26 cellular contexts compared by ENCODE assay signal in the genomic region with DNA sequence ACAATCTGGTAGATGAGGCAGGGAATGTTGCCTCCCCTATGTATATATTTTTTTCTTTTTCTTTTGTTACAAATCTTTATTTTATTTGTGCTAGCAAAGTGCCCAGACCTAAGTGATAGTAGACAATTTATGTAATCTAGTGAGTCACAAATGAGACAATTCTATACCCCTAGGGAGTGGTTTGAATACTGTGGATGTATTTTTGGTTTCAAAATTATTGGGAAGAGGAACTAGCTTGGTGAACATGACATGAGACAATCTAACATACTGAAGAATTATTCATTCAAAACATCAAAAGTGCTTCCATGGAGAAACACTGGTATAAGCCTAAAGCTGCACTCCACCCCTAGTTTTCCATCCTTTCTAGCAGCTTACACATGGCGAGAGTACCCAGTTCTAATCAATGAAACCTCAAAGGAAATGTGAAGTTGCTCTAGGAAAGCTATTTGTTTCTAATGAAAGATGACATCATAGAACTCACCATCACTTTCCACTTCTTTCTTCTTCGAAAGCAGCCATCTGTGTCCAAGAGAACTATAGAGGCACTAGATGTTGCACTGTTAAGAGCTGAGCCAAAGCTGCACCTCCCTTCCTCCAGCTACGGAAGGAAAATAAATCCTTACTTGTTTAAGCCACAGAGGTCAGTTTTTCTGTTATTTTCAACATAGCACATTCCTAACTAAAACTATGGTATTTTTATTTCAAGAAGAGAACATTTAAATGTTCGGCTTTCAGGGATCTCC.
DNase-seq lines count a peak whose midpoint lies in the region; ATAC-seq and TF ChIP-seq lines count a peak whose summit lies in the region.
"Had no signal": no experiment of that assay in that cellular context is flagged by ENCODE, and none has a peak within 500 bp of the region (broad histone marks: within the 10 kb centered on the region; RNA-seq: fewer than 3 reads in every experiment).

No MANE protein-coding gene starts in this region.

- no peaks in the 10 kb centered on the region for H3K9me3 Mint-ChIP-seq in HFFc6
- H3K9me3 Mint-ChIP-seq: CD8-positive, alpha-beta T cell had no signal

- peak overlapping the region; percentile 14; the same call in 1 of the 2 replicates for H3K4me3 ChIP-seq in ACC112 (ENCODE audit: low read depth, low read length)
- H3K4me3 ChIP-seq: left ventricle myocardium inferior, mucosa of descending colon, PC-9, SK-N-MC, testis had no signal

- no peaks in the 10 kb centered on the region for H3K36me3 ChIP-seq in ACC112 (ENCODE audit: insufficient read depth, low read length)
- H3K36me3 ChIP-seq: left ventricle myocardium inferior, neutrophil had no signal

- H3K27ac ChIP-seq in ACC112 (ENCODE audit: low read depth, low read length) = peak overlapping the region; percentile 97
- H3K27ac ChIP-seq: left ventricle myocardium inferior, neutrophil, PC-9, SK-N-MC, testis had no signal

- H2AFZ ChIP-seq in ACC112 (ENCODE audit: low read length, unreplicated experiment) = peak overlapping the region; percentile 16
- H2AFZ ChIP-seq: PC-9 had no signal

- TF ChIP-seq CTCF in HFFc6 (IDR thresholded peaks at IDR 0.05) = no peak

- DNase-seq in HFFc6 (no peak), amniotic epithelial cell (ENCODE audit: low read depth) (peak; percentile 71), iris pigment epithelial cell (ENCODE audit: low read depth) (peak; percentile 49), GM19240 (ENCODE audit: insufficient read length, low spot score) (no peak)
- no peak for DNase-seq in effector CD4-positive, alpha-beta T cell
- DNase-seq: activated CD4-positive, alpha-beta T cell treated with anti-CD3 and anti-CD28 coated beads for 1 hour; CD8-positive, alpha-beta T cell; DMS53; erythroblast; head of caudate nucleus; left ventricle myocardium inferior; mucosa of descending colon; NCI-H1092; NCI-H2029 treated with DMSO at 0.1 percent for 48 hours; NCI-H510A treated with DMSO at 0.1 percent for 48 hours; PC-9; retina; stimulated activated CD4-positive, alpha-beta T cell treated with anti-CD3 and anti-CD28 coated beads, Interleukin-15, amount 100 ng/mL, for 24 hours; T1000; testis had no signal

- peaks cover 54% of the 10 kb centered on the region for H3K4me1 Mint-ChIP-seq in HFFc6 (ENCODE audit: low read depth)

- H3K27me3 Mint-ChIP-seq in HFFc6 (ENCODE audit: insufficient read depth) = no peaks in the 10 kb centered on the region
- H3K27me3 Mint-ChIP-seq: brain had no signal

- H3K79me2 ChIP-seq in ACC112 (ENCODE audit: control insufficient read depth, insufficient read depth, low read length, unreplicated experiment) = no peaks in the 10 kb centered on the region

- H3K4me3 Mint-ChIP-seq in HFFc6 = peak overlapping the region; percentile 31
- H3K4me3 Mint-ChIP-seq: brain; CD8-positive, alpha-beta T cell had no signal

- ATAC-seq in GM18520 (IDR thresholded peaks at IDR 0.05; ENCODE audit: unreplicated experiment) (no peak), HG03521 (IDR thresholded peaks at IDR 0.05; ENCODE audit: unreplicated experiment) (no peak)
- ATAC-seq: CD8-positive, alpha-beta T cell; mucosa of descending colon had no signal

- H3K36me3 Mint-ChIP-seq in HFFc6 (ENCODE audit: low read depth) = peaks cover 10% of the 10 kb centered on the region; the same call in 1 of the 2 replicates
- H3K36me3 Mint-ChIP-seq: brain; CD8-positive, alpha-beta T cell had no signal

- peaks cover 37% of the 10 kb centered on the region for H3K4me1 ChIP-seq in ACC112 (ENCODE audit: control insufficient read depth, insufficient read depth, low read length, unreplicated experiment)
- H3K4me1 ChIP-seq: testis had no signal

- no peaks in the 10 kb centered on the region for H3K27me3 ChIP-seq in ACC112 (ENCODE audit: insufficient read depth, low read length)
- H3K27me3 ChIP-seq: neutrophil, testis had no signal

- peak overlapping the region; percentile 91 for H3K27ac Mint-ChIP-seq in HFFc6
- H3K27ac Mint-ChIP-seq: brain; CD8-positive, alpha-beta T cell had no signal

Comparison
In these comparisons a context has a peak if more than half of its experiments do, and no peak if none do; other contexts are left out.
1. DNase-seq: peak in amniotic epithelial cell (single experiment) and iris pigment epithelial cell (single experiment); none in HFFc6 (single experiment), effector CD4-positive, alpha-beta T cell (single experiment) and GM19240 (single experiment).